In genomic region chr7:151925446-151926335, GRCh38 we compare ENCODE assay signal across 10 cellular contexts. TPM values are rescaled to one million over a fixed set of nuclear protein-coding genes. Genes with fewer than 3 reads are reported as not detected.
DNase-seq lines count a peak whose midpoint lies in the region; ATAC-seq, FAIRE-seq and TF ChIP-seq lines count a peak whose summit lies in the region.
"Had no signal": no experiment of that assay in that cellular context is flagged by ENCODE, and none has a peak within 500 bp of the region (broad histone marks: within the 10 kb centered on the region; RNA-seq: fewer than 3 reads in every experiment).

No MANE protein-coding gene starts in this region.

- H3K9me3 ChIP-seq in A549: no peaks in the 10 kb centered on the region
- no peaks in the 10 kb centered on the region for H3K9me3 ChIP-seq in HAP-1
- H3K9me3 ChIP-seq: SJSA1 had no signal

- H3K27ac ChIP-seq in A549 (no peak overlapping the region; a peak in 1 of 6 replicates), dorsolateral prefrontal cortex (peak overlapping the region in 45 of 59 donors; percentile 6 to 84 (median 59))
- H3K27ac ChIP-seq: SJSA1 had no signal

- intact Hi-C loops in dorsolateral prefrontal cortex (cut with DNase I) (no loop called here), posterior cingulate gyrus (cut with DNase I) (no loop called here)

- POLR2A ChIA-PET in A549 (lab: Yijun Ruan, JAX): no interaction called here

- peaks cover 0 to 3% (median 0%) of the 10 kb centered on the region in 45 donors for H3K27me3 ChIP-seq in dorsolateral prefrontal cortex
- no peaks in the 10 kb centered on the region for H3K27me3 ChIP-seq in HAP-1 (ENCODE audit: low read depth)

- H3K4me3 ChIP-seq in A549 (no peak overlapping the region), dorsolateral prefrontal cortex (peak overlapping the region in 26 of 59 donors; percentile 4 to 38 (median 18)), HAP-1 (no peak overlapping the region)
- H3K4me3 ChIP-seq: SJSA1 had no signal

- TF ChIP-seq CTCF in A549 (IDR thresholded peaks at IDR 0.05) (no peak), dorsolateral prefrontal cortex (IDR thresholded peaks at IDR 0.05 in 54 of 56, conservative IDR thresholded peaks at IDR 0.05 in 2 of 56; ENCODE audit: low read depth in 1 of 56, partially characterized antibody in 56 of 56) (no peak)

- no peaks in the 10 kb centered on the region for H3K36me3 ChIP-seq in HAP-1 (replicated peaks)
- H3K36me3 ChIP-seq: SJSA1 had no signal

- TF ChIP-seq EP300 in A549 (IDR thresholded peaks at IDR 0.05): no peak

- in situ Hi-C loops in HAP-1 (cut with MboI; ENCODE audit: low sequenced_read_pairs): no loop called here

- peaks cover 7% of the 10 kb centered on the region; the same call in 2 of the 3 replicates for H3K4me1 ChIP-seq in A549
- no peaks in the 10 kb centered on the region for H3K4me1 ChIP-seq in HAP-1
- H3K4me1 ChIP-seq: SJSA1 had no signal

- DNase-seq in A549 (ENCODE audit: low read depth in 1 of 2, low spot score in 1 of 2) (no peak), NCI-H446 (lab: John Stamatoyannopoulos, UW) (peak; percentile 83 to 84), dorsolateral prefrontal cortex (peak in 8 of 10 donors; percentile 38 to 81 (median 62)), posterior cingulate gyrus (peak in 7 of 10 donors; percentile 25 to 92 (median 53)), NCI-H524 (lab: John Stamatoyannopoulos, UW) (no peak), HPDE6-E6E7 (ENCODE audit: extremely low spot score) (no peak), HAP-1 (ENCODE audit: low spot score in 2 of 2) (no peak)

- 80% methylated on average over 22 of the region's 22 CpGs for WGBS in A549 (ENCODE audit: missing lambda C conversion rate)

- no peak for FAIRE-seq in A549 (lab: Jason Lieb, UNC)
- FAIRE-seq: frontal cortex had no signal

- ATAC-seq in A549 (no peak), GM19463 (IDR thresholded peaks at IDR 0.05; ENCODE audit: unreplicated experiment) (peak; percentile 61)

- TF ChIP-seq POLR2A in A549 (IDR thresholded peaks at IDR 0.05; ENCODE audit: low read length): no peak

- no peak overlapping the region for H3K4me2 ChIP-seq in A549

- CTCF ChIA-PET in A549 (lab: Yijun Ruan, JAX): interaction anchor here (1.3 to 1.6 kb wide), 3 partner anchors 9 to 149 kb away, joined by 3 to 5 read pairs (median 3); no protein-coding TSS in a partner anchor

- TF ChIP-seq RAD21 in A549 (conservative IDR thresholded peaks at IDR 0.05 in 1 of 2, IDR thresholded peaks at IDR 0.05 in 1 of 2): no peak

TF ChIP-seq in A549, 52 proteins besides CTCF, POLR2A, EP300 and RAD21:
- TF ChIP-seq USF2 (IDR thresholded peaks at IDR 0.05): peak; percentile 14; the same call in 1 of the 2 replicates
- TF ChIP-seq MAZ (IDR thresholded peaks at IDR 0.05; ENCODE audit: borderline replicate concordance, low read depth, low read length): no peak
TF ChIP-seq in A549: peak in this region for 1.

RNA-seq across cellular contexts. Expression of gene GALNTL5, which starts 30.6 kb away (rescaled TPM):
- polyA plus RNA-seq in A549 (2011; rRNA removed) (not detected in 2 replicates), A549 (2017; fragmentation: RNase III; extraction: RNeasy Plus Mini Kit Qiagen cat#74134 plus additional on column Dnase treatment) (not detected in 3 replicates)
- polyA plus RNA-seq in A549 (2012; cell fraction: cytosol; rRNA removed): not detected in 2 replicates
- not detected in 2 replicates for polyA plus RNA-seq in A549 (2012; cell fraction: nucleus; rRNA removed)
- not detected in 2 replicates for polyA minus RNA-seq in A549 (2011; rRNA and poly(A)+ RNA removed)
- 10 to 100 TPM in 1 of 120 experiments, 1 to 10 TPM in 118, under 1 TPM in 1; 0.91 to 11.2 (median 4.1) TPM for total RNA-seq in dorsolateral prefrontal cortex
- total RNA-seq: frontal cortex, SJSA1 had no signal

RNA-seq across cellular contexts. Expression of gene PRKAG2, which starts 48.8 kb away (rescaled TPM):
- 23.0 and 31.7 TPM in 2 replicates for polyA plus RNA-seq in A549 (2011; rRNA removed)
- polyA plus RNA-seq in A549 (2012; cell fraction: cytosol; rRNA removed): 15.6 and 16.2 TPM in 2 replicates
- polyA plus RNA-seq in A549 (2012; cell fraction: nucleus; rRNA removed): 8.0 and 12.4 TPM in 2 replicates
- polyA plus RNA-seq in A549 (2017; fragmentation: RNase III; extraction: RNeasy Plus Mini Kit Qiagen cat#74134 plus additional on column Dnase treatment): 26.5 to 32.2 TPM (median 31.3 TPM) in 3 replicates
- 6.5 and 8.0 TPM in 2 replicates for polyA minus RNA-seq in A549 (2011; rRNA and poly(A)+ RNA removed)
- total RNA-seq in dorsolateral prefrontal cortex: 100 to 1,000 TPM in 3 of 120 experiments, 10 to 100 TPM in 117; 39.2 to 105 (median 77.5) TPM

Comparison
In these comparisons a context has a peak if more than half of its experiments do, and no peak if none do; other contexts are left out.
1. DNase-seq: peak in NCI-H446 (2 of 2), dorsolateral prefrontal cortex (8 of 10) and posterior cingulate gyrus (7 of 10); none in A549 (0 of 2), NCI-H524 (0 of 2), HPDE6-E6E7 (single experiment) and HAP-1 (0 of 2).
2. H3K27ac ChIP-seq: peak in dorsolateral prefrontal cortex (45 of 59); none in A549 (0 of 2).